In genomic region chr10:129833988-129834387, GRCh38 we compare ENCODE assay signal across 22 cellular contexts.
A peak's percentile ranks its signal among the peaks of the same experiment; 100 is the strongest.
DNase-seq lines count a peak whose midpoint lies in the region; FAIRE-seq lines count a peak whose summit lies in the region.
"Had no signal": no experiment of that assay in that cellular context is flagged by ENCODE, and none has a peak within 500 bp of the region (broad histone marks: within the 10 kb centered on the region; RNA-seq: fewer than 3 reads in every experiment).

No MANE protein-coding gene starts in this region.

- DNase-seq in NCI-H1417 (lab: John Stamatoyannopoulos, UW) (peak in 2 of 3 experiments; percentile 7 to 43), NCI-H1417 treated with DMSO at 0.1 percent for 48 hours (lab: John Stamatoyannopoulos, UW) (no peak), NCI-H748 (lab: John Stamatoyannopoulos, UW; ENCODE audit: unreplicated experiment) (peak; percentile 64), ecto neural progenitor cell (ENCODE audit: low spot score) (peak; percentile 40), NCI-H128 (lab: John Stamatoyannopoulos, UW; ENCODE audit: unreplicated experiment) (no peak), urothelium cell line (ENCODE audit: low spot score) (no peak), SW 1271 (lab: John Stamatoyannopoulos, UW) (no peak)
- DNase-seq in activated CD8-positive, alpha-beta memory T cell treated with anti-CD3 and anti-CD28 coated beads, Interleukin-2, amount 50 U/mL, for 48 hours, result no peak
- DNase-seq: CD4-positive, alpha-beta memory T cell; GM23248; NCI-H1092 treated with DMSO at 0.1 percent for 48 hours; NCI-H1930; NCI-H2171 treated with DMSO at 0.1 percent for 48 hours; NCI-H524 treated with DMSO at 0.1 percent for 48 hours; PC-9; RPMI8226; SHP77 had no signal

- FAIRE-seq in urothelium cell line (lab: Jason Lieb, UNC), result no peak
- FAIRE-seq: G401.6, GM12892, GM18507, HepG2, K562 had no signal

Comparison
In these comparisons a context has a peak if more than half of its experiments do, and no peak if none do; other contexts are left out.
1. DNase-seq: peak in NCI-H1417 (2 of 3), NCI-H748 (single experiment) and ecto neural progenitor cell (single experiment); none in NCI-H1417 treated with DMSO at 0.1 percent for 48 hours (single experiment), activated CD8-positive, alpha-beta memory T cell treated with anti-CD3 and anti-CD28 coated beads, Interleukin-2, amount 50 U/mL, for 48 hours (single experiment), NCI-H128 (single experiment), urothelium cell line (single experiment) and SW 1271 (0 of 2).